Comparison of ENCODE assay signal across 27 cellular contexts in genomic region chr10:89203237-89203636, GRCh38. TPM values are rescaled to one million over a fixed set of nuclear protein-coding genes. Genes with fewer than 3 reads are reported as not detected.
DNase-seq lines count a peak whose midpoint lies in the region; ATAC-seq, FAIRE-seq and TF ChIP-seq lines count a peak whose summit lies in the region.
"Had no signal": no experiment of that assay in that cellular context is flagged by ENCODE, and none has a peak within 500 bp of the region (broad histone marks: within the 10 kb centered on the region; RNA-seq: fewer than 3 reads in every experiment).

No MANE protein-coding gene starts in this region.

- H3K4me1 ChIP-seq in GM23248 (ENCODE audit: insufficient read depth): peaks cover 30% of the 10 kb centered on the region; the same call in 1 of the 2 replicates
- peaks cover 0 to 14% (median 9%) of the 10 kb centered on the region in 4 experiments; a peak in 6 of 7 replicates for H3K4me1 ChIP-seq in H1 (replicated peaks in 1 of 4; ENCODE audit: control insufficient read depth in 3 of 4, insufficient read depth in 4 of 4, low read length in 3 of 4)
- H3K4me1 ChIP-seq: SJCRH30 had no signal

- POLR2A ChIA-PET in AG04450 (lab: Yijun Ruan, JAX): interaction anchor here (0.6 kb wide), 1 partner anchor 36 kb away, joined by 3 read pairs; no protein-coding TSS in a partner anchor
- POLR2A ChIA-PET in H1 (lab: Charles Lee; ENCODE audit: partially characterized antibody): no interaction called here

- no peak overlapping the region for H3K9ac ChIP-seq in GM23248
- no peak overlapping the region for H3K9ac ChIP-seq in H1 (replicated peaks in 1 of 4; ENCODE audit: extremely low read depth in 1 of 4, low read depth in 3 of 4, low read length in 3 of 4)

- H3K4me2 ChIP-seq in GM23248 (ENCODE audit: unreplicated experiment): no peak overlapping the region
- no peak overlapping the region for H3K4me2 ChIP-seq in H1 (ENCODE audit: insufficient read depth in 1 of 2, low read depth in 2 of 2, low read length in 2 of 2)
- H3K4me2 ChIP-seq: PC-9 had no signal

- no peak overlapping the region for H3K4ac ChIP-seq in H1 (replicated peaks; ENCODE audit: insufficient read length, low read depth, low read length)

- peak overlapping the region; percentile 63 for H3K27ac ChIP-seq in AG04450 (ENCODE audit: low read depth, low read length)
- H3K27ac ChIP-seq in GM23248: no peak overlapping the region
- no peak overlapping the region for H3K27ac ChIP-seq in H1 (ENCODE audit: low read depth, low read length)
- H3K27ac ChIP-seq: 22Rv1, PC-9, SJCRH30 had no signal

- H3K27me3 ChIP-seq in AG04450 (ENCODE audit: control insufficient read depth, insufficient read depth, low read length) (no peaks in the 10 kb centered on the region), GM23248 (replicated peaks; ENCODE audit: insufficient read depth) (no peaks in the 10 kb centered on the region), H1 (replicated peaks in 1 of 4; ENCODE audit: control insufficient read depth in 3 of 4, extremely low read depth in 1 of 4, insufficient read depth in 3 of 4, low read length in 3 of 4) (peaks cover 8 to 33% (median 27%) of the 10 kb centered on the region in 4 experiments)
- H3K27me3 ChIP-seq: MG63, SJCRH30 had no signal

- WGBS in GM23248 (ENCODE audit: low coverage in 1 of 2, low lambda C conversion rate in 2 of 2, missing lambda C conversion rate in 2 of 2), 2 experiments: 22 to 29% methylated on average over 1 of the region's 1 CpG
- WGBS in H1 (ENCODE audit: extremely low coverage in 1 of 2, insufficient coverage in 1 of 2, insufficient read length in 1 of 2, insufficient replicate concordance in 2 of 2, low coverage in 1 of 2, low lambda C conversion rate in 2 of 2, missing lambda C conversion rate in 1 of 2), 2 experiments: 89% methylated on average over 1 of the region's 1 CpG; no CpG with 5 or more reads in 1 of the 2 experiments

- H2BK20ac ChIP-seq in H1 (ENCODE audit: low read length): no peak overlapping the region

- no peak overlapping the region for H4K8ac ChIP-seq in H1 (ENCODE audit: extremely low read depth, insufficient read depth, low read length)

- peaks cover 12% of the 10 kb centered on the region for H3K23me2 ChIP-seq in H1 (ENCODE audit: low read depth, low read length)

- ATAC-seq in GM18870 (IDR thresholded peaks at IDR 0.05; ENCODE audit: unreplicated experiment): no peak
- no peak for ATAC-seq in GM18519 (IDR thresholded peaks at IDR 0.05; ENCODE audit: low FRiP score, unreplicated experiment)
- ATAC-seq: Right ventricle myocardium inferior, SK-N-SH treated with all-trans-retinoic acid at 6 μM for 48 hours had no signal

- H3K79me2 ChIP-seq in GM23248 (ENCODE audit: insufficient read depth) (no peaks in the 10 kb centered on the region), H1 (ENCODE audit: control insufficient read depth in 1 of 2, insufficient read depth in 2 of 2, low read length in 2 of 2) (no peaks in the 10 kb centered on the region)

- H4K5ac ChIP-seq in H1 (ENCODE audit: insufficient read length, low read depth, low read length): no peak overlapping the region

- H3K9me2 ChIP-seq in GM23248 (ENCODE audit: insufficient read depth): no peaks in the 10 kb centered on the region

- H2AK5ac ChIP-seq in H1 (ENCODE audit: low read depth, low read length): no peak overlapping the region

- DNase-seq in AG04450 (ENCODE audit: low read depth, low spot score) (no peak), GM23248 (peak; percentile 25), H1 (ENCODE audit: low read depth in 1 of 2, low spot score in 2 of 2) (no peak), fibroblast of peridontal ligament (ENCODE audit: extremely low read depth) (peak; percentile 81), midbrain (lab: John Stamatoyannopoulos, UW) (no peak)
- DNase-seq: ACHN; C1 segment of cervical spinal cord; Caco-2; CD4-positive, alpha-beta memory T cell; EL; GDM1; H9; HFFc6; KG1; MG63; NCI-H1105 treated with DMSO at 0.1 percent for 48 hours; NCI-H2029 treated with DMSO at 0.1 percent for 48 hours; NCI-H2227 treated with DMSO at 0.1 percent for 48 hours; NCI-H526 treated with DMSO at 0.1 percent for 48 hours; PC-9; SJCRH30 had no signal

- TF ChIP-seq CTCF in AG04450 (IDR thresholded peaks at IDR 0.05; ENCODE audit: low read depth, low read length) (no peak), H1 (IDR thresholded peaks at IDR 0.05; ENCODE audit: control extremely low read depth in 1 of 3, insufficient read depth in 1 of 3, low read depth in 1 of 3, low read length in 3 of 3) (no peak)

- H2AFZ ChIP-seq in GM23248 (0 out of 2 replicates have a peak overlapping the region, but pooled peaks have one; percentile 23), H1 (ENCODE audit: low read length) (0 out of 2 replicates have a peak overlapping the region, but pooled peaks have one; percentile 9)
- H2AFZ ChIP-seq: PC-9 had no signal

- H3K4me3 ChIP-seq in AG04450 (ENCODE audit: low read depth, low read length) (no peak overlapping the region), GM23248 (0 out of 2 replicates have a peak overlapping the region, but pooled peaks have one; percentile 13), H1 (ENCODE audit: extremely low read depth in 1 of 4, insufficient read depth in 2 of 4, low read depth in 3 of 4, low read length in 4 of 4) (no peak overlapping the region)
- H3K4me3 ChIP-seq: MG63, PC-9, SJCRH30 had no signal

- no peak overlapping the region for H2BK120ac ChIP-seq in H1 (replicated peaks; ENCODE audit: low read depth, low read length)

- TF ChIP-seq RAD21 in H1 (IDR thresholded peaks at IDR 0.05 in 1 of 2, conservative IDR thresholded peaks at IDR 0.05 in 1 of 2; ENCODE audit: low read depth in 2 of 2, low read length in 2 of 2): no peak

- no peak overlapping the region for H2BK12ac ChIP-seq in H1 (ENCODE audit: low read depth, low read length)

- H2BK15ac ChIP-seq in H1 (ENCODE audit: low read length): no peak overlapping the region

- H3K9me3 ChIP-seq in AG04450 (ENCODE audit: control insufficient read depth, insufficient read depth, low read length) (no peaks in the 10 kb centered on the region), GM23248 (ENCODE audit: low read depth) (no peaks in the 10 kb centered on the region), H1 (ENCODE audit: insufficient read depth in 2 of 2, low read depth in 1 of 2, low read length in 1 of 2) (no peaks in the 10 kb centered on the region)
- H3K9me3 ChIP-seq: Caco-2, MG63, SJCRH30 had no signal

- H4K20me1 ChIP-seq in GM23248 (ENCODE audit: insufficient read depth): no peaks in the 10 kb centered on the region
- H4K20me1 ChIP-seq in H1 (replicated peaks in 1 of 2; ENCODE audit: control insufficient read depth in 1 of 2, insufficient read depth in 2 of 2, low read length in 2 of 2): no peaks in the 10 kb centered on the region

- TF ChIP-seq POLR2A in H1 (IDR thresholded peaks at IDR 0.05; ENCODE audit: control extremely low read depth in 1 of 2, low read depth in 2 of 2, low read length in 2 of 2): no peak

- in situ Hi-C loops in GM23248 (cut with MboI): no loop called here

- H3K36me3 ChIP-seq in GM23248 (ENCODE audit: low read depth): no peaks in the 10 kb centered on the region
- no peaks in the 10 kb centered on the region for H3K36me3 ChIP-seq in H1 (ENCODE audit: control insufficient read depth in 2 of 4, insufficient read depth in 4 of 4, low read length in 3 of 4)
- H3K36me3 ChIP-seq: MG63, SJCRH30 had no signal

- CTCF ChIA-PET in AG04450 (lab: Charles Lee): interaction anchor here (0.9 to 9.2 kb wide), 4 partner anchors 10 to 268 kb away, joined by 3 to 109 read pairs (median 4); no protein-coding TSS in a partner anchor
- CTCF ChIA-PET in H1 (lab: Charles Lee; ENCODE audit: partially characterized antibody): interaction anchor here (0.7 to 9.3 kb wide), 4 partner anchors 11 to 269 kb away, joined by 3 to 67 read pairs (median 8); no protein-coding TSS in a partner anchor

- H4K91ac ChIP-seq in H1 (replicated peaks; ENCODE audit: insufficient read length, low read length): no peak overlapping the region

- no peak overlapping the region for H3K18ac ChIP-seq in H1 (ENCODE audit: extremely low read depth, low read length)

- H3F3A ChIP-seq in GM23248 (ENCODE audit: insufficient read depth): peaks cover 36% of the 10 kb centered on the region

- H3K23ac ChIP-seq in H1 (ENCODE audit: insufficient read length): no peak overlapping the region

- H3K14ac ChIP-seq in H1 (ENCODE audit: insufficient read length): no peak overlapping the region

- no peak for TF ChIP-seq EP300 in H1 (IDR thresholded peaks at IDR 0.05; ENCODE audit: borderline replicate concordance in 1 of 2, low read depth in 2 of 2, low read length in 2 of 2)

- no peak overlapping the region for H2BK5ac ChIP-seq in H1 (ENCODE audit: low read depth, low read length)

- FAIRE-seq in H1 (lab: Jason Lieb, UNC): no peak

- H3K56ac ChIP-seq in H1 (replicated peaks; ENCODE audit: insufficient read length, low read depth, low read length): no peak overlapping the region

- no peaks in the 10 kb centered on the region for H3K79me1 ChIP-seq in H1 (ENCODE audit: low read depth, low read length)

RNA-seq across cellular contexts. Expression of gene CH25H, which starts 3.9 kb away (rescaled TPM):
- polyA plus RNA-seq in AG04450 (2011; rRNA removed): 0.71 and 1.1 TPM in 2 replicates
- 1.2 and 2.9 TPM in 2 replicates for polyA minus RNA-seq in AG04450 (2011; rRNA and poly(A)+ RNA removed)
- 25.2 and 34.9 TPM in 2 replicates for total RNA-seq in GM23248 (2014; rRNA removed; shearing (Covaris generic))
- polyA plus RNA-seq in GM23248 (2016; fragmentation: Nextera tagmentation; extraction: Ambion mirVana): 16.1 and 18.0 TPM in 2 replicates
- total RNA-seq in H1 (2021; fragmentation: NEBNext Ultra II Directional; extraction: Animal tissue kit (Norgen Biotek cat#: 25700)): 0.56 TPM in 1 of 2 replicates, not detected in the other
- 1.3 and 1.6 TPM in 2 replicates for polyA plus RNA-seq in H1 (2011; rRNA removed)
- polyA plus RNA-seq in H1 (2011; cell fraction: cytosol; rRNA removed): 0.65 TPM
- 1.5 TPM for polyA plus RNA-seq in H1 (2011; cell fraction: nucleus; rRNA removed)
- 0.53 to 0.88 TPM (median 0.58 TPM) in 4 replicates for polyA plus RNA-seq in H1 (2012, experiment 1 of 2)
- polyA plus RNA-seq in H1 (2012, experiment 2 of 2): 0.79 TPM
- 0.67 TPM for polyA plus RNA-seq in H1 (2013, experiment 1 of 2)
- 0.85 TPM for polyA plus RNA-seq in H1 (2013, experiment 2 of 2)
- 0.88 and 1.4 TPM in 2 replicates for polyA minus RNA-seq in H1 (2011; rRNA and poly(A)+ RNA removed)
- 1.1 TPM for polyA minus RNA-seq in H1 (2011; cell fraction: cytosol; rRNA and poly(A)+ RNA removed)
- 1.6 TPM for polyA minus RNA-seq in H1 (2011; cell fraction: nucleus; rRNA and poly(A)+ RNA removed)
- total RNA-seq: Caco-2; CD4-positive, alpha-beta memory T cell; NCI-H460; PC-9 had no signal

RNA-seq across cellular contexts. Expression of gene LIPA, which starts 48.3 kb away (rescaled TPM):
- polyA plus RNA-seq in AG04450 (2011; rRNA removed): 48.8 and 51.6 TPM in 2 replicates
- 17.6 and 26.0 TPM in 2 replicates for polyA minus RNA-seq in AG04450 (2011; rRNA and poly(A)+ RNA removed)
- total RNA-seq in GM23248 (2014; rRNA removed; shearing (Covaris generic)): 109 and 113 TPM in 2 replicates
- polyA plus RNA-seq in GM23248 (2016; fragmentation: Nextera tagmentation; extraction: Ambion mirVana): 134 and 137 TPM in 2 replicates
- 32.4 and 35.6 TPM in 2 replicates for total RNA-seq in H1 (2021; fragmentation: NEBNext Ultra II Directional; extraction: Animal tissue kit (Norgen Biotek cat#: 25700))
- 10.6 and 18.1 TPM in 2 replicates for polyA plus RNA-seq in H1 (2011; rRNA removed)
- polyA plus RNA-seq in H1 (2011; cell fraction: cytosol; rRNA removed): 14.2 TPM
- polyA plus RNA-seq in H1 (2011; cell fraction: nucleus; rRNA removed): 12.3 TPM
- polyA plus RNA-seq in H1 (2012, experiment 1 of 2): 21.8 to 34.8 TPM (median 23.1 TPM) in 4 replicates
- 11.1 TPM for polyA plus RNA-seq in H1 (2012, experiment 2 of 2)
- polyA plus RNA-seq in H1 (2013, experiment 1 of 2): 109 TPM
- 115 TPM for polyA plus RNA-seq in H1 (2013, experiment 2 of 2)
- 22.2 and 51.0 TPM in 2 replicates for polyA minus RNA-seq in H1 (2011; rRNA and poly(A)+ RNA removed)
- 14.0 TPM for polyA minus RNA-seq in H1 (2011; cell fraction: cytosol; rRNA and poly(A)+ RNA removed)
- 12.8 TPM for polyA minus RNA-seq in H1 (2011; cell fraction: nucleus; rRNA and poly(A)+ RNA removed)

Comparison
In these comparisons a context has a peak if more than half of its experiments do, and no peak if none do; other contexts are left out.
1. DNase-seq: peak in GM23248 (single experiment) and fibroblast of peridontal ligament (single experiment); none in AG04450 (single experiment), H1 (0 of 2) and midbrain (single experiment).